In genomic region chr5:158841918-158842317, GRCh38 we compare ENCODE assay signal across 18 cellular contexts.
DNase-seq lines count a peak whose midpoint lies in the region; ATAC-seq, FAIRE-seq and TF ChIP-seq lines count a peak whose summit lies in the region.
"Had no signal": no experiment of that assay in that cellular context is flagged by ENCODE, and none has a peak within 500 bp of the region (broad histone marks: within the 10 kb centered on the region; RNA-seq: fewer than 3 reads in every experiment).

No MANE protein-coding gene starts in this region.

- TF ChIP-seq CTCF in GM12865 (IDR thresholded peaks at IDR 0.05; ENCODE audit: insufficient read depth, low read depth, low read length, missing control alignments) (no peak), kidney (IDR thresholded peaks at IDR 0.05; ENCODE audit: borderline replicate concordance, extremely low read depth, insufficient read depth) (no peak)

- no peak for FAIRE-seq in kidney (lab: Jason Lieb, UNC)
- FAIRE-seq: endothelial cell of umbilical vein had no signal

- H3K4me1 ChIP-seq in kidney (ENCODE audit: control insufficient read depth in 1 of 2, insufficient read depth in 1 of 2, low read depth in 1 of 2, low read length in 2 of 2): no peaks in the 10 kb centered on the region
- H3K4me1 ChIP-seq: adrenal gland, prostate gland, testis had no signal

- no peak overlapping the region for H3K27ac ChIP-seq in kidney (ENCODE audit: low read depth in 2 of 2, low read length in 2 of 2)
- H3K27ac ChIP-seq: adrenal gland, prostate gland, RWPE1, testis had no signal

- H3K36me3 ChIP-seq in kidney (ENCODE audit: control insufficient read depth in 1 of 2, insufficient read depth in 2 of 2, low read length in 2 of 2): no peaks in the 10 kb centered on the region
- H3K36me3 ChIP-seq: adrenal gland, MG63, prostate gland had no signal

- intact Hi-C loops in kidney (cut with DNase I): no loop called here

- H3K4me3 ChIP-seq in GM12865 (ENCODE audit: low read depth, low read length): no peak overlapping the region
- H3K4me3 ChIP-seq in kidney (ENCODE audit: low read length in 2 of 2): no peak overlapping the region
- H3K4me3 ChIP-seq: adrenal gland, MG63, prostate gland, testis had no signal

- H3K9me3 ChIP-seq in kidney (ENCODE audit: control insufficient read depth in 1 of 2, low read length in 2 of 2): no peaks in the 10 kb centered on the region
- H3K9me3 ChIP-seq: adrenal gland, MG63, prostate gland, testis had no signal

- no peak overlapping the region for H3K9ac ChIP-seq in kidney (ENCODE audit: low read length in 2 of 2)

- DNase-seq in GM12865 (ENCODE audit: low read depth) (peak; percentile 84), kidney (no peak), COLO668 (lab: John Stamatoyannopoulos, UW; ENCODE audit: unreplicated experiment) (no peak)
- no peak for DNase-seq in activated naive CD4-positive, alpha-beta T cell (lab: John Stamatoyannopoulos, UW)
- DNase-seq: activated CD4-positive, alpha-beta T cell treated with anti-CD3 and anti-CD28 coated beads, Interleukin-2, amount 10 ng/mL, durations not matched to agents 24 days and 14 days; activated T-cell treated with anti-CD3 and anti-CD28 coated beads, Interleukin-2, amount 50 U/mL, for 4 hours; adrenal gland; HFFc6; MG63; NCI-H82; testis had no signal

- ATAC-seq in GM19043 (IDR thresholded peaks at IDR 0.05; ENCODE audit: low read depth, unreplicated experiment) (peak; percentile 66), HG02759 (IDR thresholded peaks at IDR 0.05; ENCODE audit: unreplicated experiment) (peak; percentile 93), HG03460 (IDR thresholded peaks at IDR 0.05; ENCODE audit: unreplicated experiment) (peak; percentile 74), GM19328 (IDR thresholded peaks at IDR 0.05; ENCODE audit: unreplicated experiment) (no peak)
- ATAC-seq: activated T-cell treated with anti-CD3 and anti-CD28 coated beads, Interleukin-2, amount 50 U/mL, for 4 hours had no signal
